8 cellular contexts compared by ENCODE assay signal in genomic region chr2:110853516-110853915, GRCh38.
A peak's percentile ranks its signal among the peaks of the same experiment; 100 is the strongest.
DNase-seq lines count a peak whose midpoint lies in the region; ATAC-seq, FAIRE-seq and TF ChIP-seq lines count a peak whose summit lies in the region.

No MANE protein-coding gene starts in this region.

- no peak overlapping the region for H3K27ac ChIP-seq in kidney (ENCODE audit: low read depth in 2 of 2, low read length in 2 of 2)

- H3K9me3 ChIP-seq in kidney (ENCODE audit: control insufficient read depth in 1 of 2, low read length in 2 of 2), result no peaks in the 10 kb centered on the region

- H3K9me3 Mint-ChIP-seq in activated naive CD4-positive, alpha-beta T cell treated with anti-CD3 and anti-CD28 coated beads, Interleukin-2, amount 10 ng/mL, durations not matched to agents 7 days and 5 days, result no peaks in the 10 kb centered on the region
- H3K9me3 Mint-ChIP-seq in stimulated activated naive CD8-positive, alpha-beta T cell treated with anti-CD3 and anti-CD28 coated beads, Interleukin-15, Interleukin-2, amounts not matched to agents 100 ng/mL and 50 ng/mL, for 24 hours, result no peaks in the 10 kb centered on the region

- H3K27ac Mint-ChIP-seq in activated naive CD4-positive, alpha-beta T cell treated with anti-CD3 and anti-CD28 coated beads, Interleukin-2, amount 10 ng/mL, durations not matched to agents 7 days and 5 days, result no peak overlapping the region
- H3K27ac Mint-ChIP-seq in stimulated activated naive CD8-positive, alpha-beta T cell treated with anti-CD3 and anti-CD28 coated beads, Interleukin-15, Interleukin-2, amounts not matched to agents 100 ng/mL and 50 ng/mL, for 24 hours, result peak overlapping the region; percentile 21

- CTCF ChIA-PET in activated naive CD4-positive, alpha-beta T cell treated with anti-CD3 and anti-CD28 coated beads, Interleukin-2, amount 10 ng/mL, durations not matched to agents 7 days and 5 days (lab: Charles Lee), result interaction anchor here (0.6 to 2.1 kb wide), 5 partner anchors 10 to 807 kb away, joined by 3 to 7 read pairs (median 4); no protein-coding TSS in a partner anchor

- H3K4me1 ChIP-seq in kidney (ENCODE audit: control insufficient read depth in 1 of 2, insufficient read depth in 1 of 2, low read depth in 1 of 2, low read length in 2 of 2), result no peaks in the 10 kb centered on the region

- no peak overlapping the region for H3K4me3 ChIP-seq in kidney (ENCODE audit: low read length in 2 of 2)

- H3K36me3 ChIP-seq in kidney (ENCODE audit: control insufficient read depth in 1 of 2, insufficient read depth in 2 of 2, low read length in 2 of 2), result no peaks in the 10 kb centered on the region

- H3K4me3 Mint-ChIP-seq in activated naive CD4-positive, alpha-beta T cell treated with anti-CD3 and anti-CD28 coated beads, Interleukin-2, amount 10 ng/mL, durations not matched to agents 7 days and 5 days, result no peak overlapping the region
- H3K4me3 Mint-ChIP-seq in stimulated activated naive CD8-positive, alpha-beta T cell treated with anti-CD3 and anti-CD28 coated beads, Interleukin-15, Interleukin-2, amounts not matched to agents 100 ng/mL and 50 ng/mL, for 24 hours, result no peak overlapping the region

- peaks cover 33% of the 10 kb centered on the region for H3K4me1 Mint-ChIP-seq in activated naive CD4-positive, alpha-beta T cell treated with anti-CD3 and anti-CD28 coated beads, Interleukin-2, amount 10 ng/mL, durations not matched to agents 7 days and 5 days
- peaks cover 92% of the 10 kb centered on the region for H3K4me1 Mint-ChIP-seq in stimulated activated naive CD8-positive, alpha-beta T cell treated with anti-CD3 and anti-CD28 coated beads, Interleukin-15, Interleukin-2, amounts not matched to agents 100 ng/mL and 50 ng/mL, for 24 hours (ENCODE audit: low read depth)

- H3K9ac ChIP-seq in kidney (ENCODE audit: low read length in 2 of 2), result no peak overlapping the region

- intact Hi-C loops in kidney (cut with DNase I), result no loop called here

- FAIRE-seq in kidney (lab: Jason Lieb, UNC) (no peak), GM19239 (lab: Jason Lieb, UNC) (no peak)

- no peaks in the 10 kb centered on the region for H3K36me3 Mint-ChIP-seq in activated naive CD4-positive, alpha-beta T cell treated with anti-CD3 and anti-CD28 coated beads, Interleukin-2, amount 10 ng/mL, durations not matched to agents 7 days and 5 days
- H3K36me3 Mint-ChIP-seq in stimulated activated naive CD8-positive, alpha-beta T cell treated with anti-CD3 and anti-CD28 coated beads, Interleukin-15, Interleukin-2, amounts not matched to agents 100 ng/mL and 50 ng/mL, for 24 hours (ENCODE audit: low read depth), result no peaks in the 10 kb centered on the region

- H3K27me3 Mint-ChIP-seq in activated naive CD4-positive, alpha-beta T cell treated with anti-CD3 and anti-CD28 coated beads, Interleukin-2, amount 10 ng/mL, durations not matched to agents 7 days and 5 days, result peaks cover 45% of the 10 kb centered on the region
- H3K27me3 Mint-ChIP-seq in stimulated activated naive CD8-positive, alpha-beta T cell treated with anti-CD3 and anti-CD28 coated beads, Interleukin-15, Interleukin-2, amounts not matched to agents 100 ng/mL and 50 ng/mL, for 24 hours, result peaks cover 54% of the 10 kb centered on the region

- no peak for ATAC-seq in HG03045 (IDR thresholded peaks at IDR 0.05; ENCODE audit: unreplicated experiment)

- peak; percentile 35 for DNase-seq in AG08396 (ENCODE audit: low spot score)
- peak; percentile 52 for DNase-seq in OCI-M1 (lab: John Stamatoyannopoulos, UW)
- DNase-seq in activated naive CD4-positive, alpha-beta T cell treated with anti-CD3 and anti-CD28 coated beads, Interleukin-2, amount 10 ng/mL, durations not matched to agents 7 days and 5 days, result peak; percentile 58
- no peak for DNase-seq in kidney
- no peak for DNase-seq in GM19239 (ENCODE audit: insufficient read length, low spot score)

- TF ChIP-seq CTCF in GM12873 (IDR thresholded peaks at IDR 0.05; ENCODE audit: insufficient read depth, low read depth, low read length, missing control alignments) (peak; percentile 75), kidney (IDR thresholded peaks at IDR 0.05; ENCODE audit: borderline replicate concordance, extremely low read depth, insufficient read depth) (peak; percentile 20)

Comparison
In these comparisons a context has a peak if more than half of its experiments do, and no peak if none do; other contexts are left out.
1. DNase-seq: peak in AG08396 (single experiment), OCI-M1 (single experiment) and activated naive CD4-positive, alpha-beta T cell treated with anti-CD3 and anti-CD28 coated beads, Interleukin-2, amount 10 ng/mL, durations not matched to agents 7 days and 5 days (single experiment); none in kidney (single experiment) and GM19239 (single experiment).